In the genomic region with DNA sequence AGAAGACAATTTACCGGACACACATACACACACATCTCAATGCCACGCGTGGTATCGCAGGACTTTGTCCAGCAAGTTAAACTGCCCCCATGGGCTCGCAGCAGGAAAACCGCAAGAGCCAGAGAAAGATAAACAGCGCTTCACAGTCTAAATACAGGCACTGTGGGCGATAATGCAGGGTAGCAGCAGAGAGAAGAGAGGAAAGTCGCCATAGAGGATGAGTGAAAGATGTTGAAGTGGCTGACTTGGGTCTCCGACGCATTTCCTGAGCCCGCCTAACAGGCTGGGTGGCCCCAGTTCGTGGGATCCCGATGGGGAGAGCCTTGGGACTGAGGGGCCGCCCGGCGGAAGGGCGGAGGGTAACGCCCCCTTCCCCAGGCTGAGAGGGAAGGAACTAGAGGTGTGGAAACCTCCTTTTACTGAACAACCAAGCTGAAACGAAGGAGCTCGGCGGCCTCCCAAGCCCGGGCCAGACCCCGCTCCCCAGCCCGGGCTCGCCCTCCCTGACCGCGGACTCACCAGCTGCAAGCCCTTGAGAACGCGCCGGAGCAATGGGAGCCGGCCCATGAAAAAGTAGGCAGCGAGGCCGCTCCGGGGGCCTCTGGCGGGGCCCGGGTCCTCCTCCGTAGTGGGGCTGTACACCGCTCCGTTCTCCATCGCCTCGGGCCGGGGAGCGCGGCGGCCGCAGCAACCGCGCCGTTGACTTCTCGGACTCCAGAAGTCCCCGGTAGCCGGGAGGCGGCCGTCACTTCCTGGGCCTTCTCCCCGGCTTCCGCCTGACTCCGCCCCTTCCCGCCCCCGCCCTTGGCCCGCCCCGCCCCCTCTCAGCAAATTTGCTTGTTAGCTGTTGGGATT, we compare ENCODE assay signal across 1 cellular context.
TF ChIP-seq lines count a peak whose summit lies in the region.

A gene with protein sequence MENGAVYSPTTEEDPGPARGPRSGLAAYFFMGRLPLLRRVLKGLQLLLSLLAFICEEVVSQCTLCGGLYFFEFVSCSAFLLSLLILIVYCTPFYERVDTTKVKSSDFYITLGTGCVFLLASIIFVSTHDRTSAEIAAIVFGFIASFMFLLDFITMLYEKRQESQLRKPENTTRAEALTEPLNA (minus strand): TSS at position 764 of the 855 bp plus-strand sequence. CDS start 107 bp downstream, at position 657.

TF ChIP-seq in K562, 482 proteins besides CTCF, POLR2A, EP300 and RAD21 (continued from another document and continues in another):
- TF ChIP-seq, protein P1, sequence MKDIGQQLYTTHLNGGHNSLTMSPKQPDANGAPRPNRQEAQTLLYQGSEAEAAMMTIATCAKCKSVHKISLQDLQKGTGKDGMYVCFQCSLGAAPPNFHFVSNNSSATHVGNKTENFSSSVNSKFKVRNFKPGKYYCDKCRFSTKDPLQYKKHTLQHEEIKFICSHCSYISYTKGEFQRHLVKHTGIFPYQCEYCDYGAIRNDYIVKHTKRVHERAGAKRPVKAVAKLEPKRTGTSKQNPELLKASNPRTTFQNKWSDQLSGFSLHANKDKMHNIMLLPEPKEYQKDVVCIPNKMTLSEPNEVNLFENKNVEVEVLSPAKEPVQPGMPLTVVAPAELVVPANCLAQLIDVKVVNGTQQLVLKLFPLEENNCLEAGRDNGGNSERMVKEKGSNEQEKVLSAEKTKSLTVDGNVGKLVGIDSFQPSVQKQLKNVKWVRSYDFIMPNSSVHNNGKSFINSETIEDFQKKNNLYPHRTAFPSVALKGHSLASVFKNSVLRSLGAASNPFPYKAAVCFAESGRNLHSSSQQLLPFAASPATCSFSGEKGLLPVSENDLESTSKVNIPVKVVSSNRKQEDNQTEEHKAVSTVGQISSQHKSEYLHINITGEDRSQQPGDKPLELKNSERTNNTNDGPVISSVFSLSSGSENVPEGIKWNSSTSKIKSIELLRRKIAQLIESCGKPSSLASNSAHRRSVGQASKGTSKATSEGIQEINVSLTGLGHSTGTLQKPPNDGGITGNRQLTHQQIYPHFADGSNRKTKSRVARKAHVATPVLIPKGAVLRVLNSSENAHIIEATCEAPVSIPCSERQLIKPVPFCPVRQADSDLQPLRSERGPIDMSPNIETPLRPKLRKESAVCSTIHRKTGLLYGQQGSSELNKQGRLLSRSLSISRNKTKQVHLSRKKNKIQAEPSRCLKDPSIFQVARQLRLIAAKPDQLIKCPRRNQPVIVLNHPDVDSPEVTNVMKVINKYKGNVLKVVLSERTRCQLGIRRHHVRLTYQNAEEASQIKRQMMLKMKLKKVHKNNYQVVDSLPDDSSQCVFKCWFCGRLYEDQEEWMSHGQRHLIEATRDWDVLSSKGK (CRISPR knock-in tag; IDR thresholded peaks at IDR 0.05), result no peak
- TF ChIP-seq, protein P2, sequence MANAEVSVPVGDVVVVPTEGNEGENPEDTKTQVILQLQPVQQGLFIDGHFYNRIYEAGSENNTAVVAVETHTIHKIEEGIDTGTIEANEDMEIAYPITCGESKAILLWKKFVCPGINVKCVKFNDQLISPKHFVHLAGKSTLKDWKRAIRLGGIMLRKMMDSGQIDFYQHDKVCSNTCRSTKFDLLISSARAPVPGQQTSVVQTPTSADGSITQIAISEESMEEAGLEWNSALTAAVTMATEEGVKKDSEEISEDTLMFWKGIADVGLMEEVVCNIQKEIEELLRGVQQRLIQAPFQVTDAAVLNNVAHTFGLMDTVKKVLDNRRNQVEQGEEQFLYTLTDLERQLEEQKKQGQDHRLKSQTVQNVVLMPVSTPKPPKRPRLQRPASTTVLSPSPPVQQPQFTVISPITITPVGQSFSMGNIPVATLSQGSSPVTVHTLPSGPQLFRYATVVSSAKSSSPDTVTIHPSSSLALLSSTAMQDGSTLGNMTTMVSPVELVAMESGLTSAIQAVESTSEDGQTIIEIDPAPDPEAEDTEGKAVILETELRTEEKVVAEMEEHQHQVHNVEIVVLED (CRISPR knock-in tag; IDR thresholded peaks at IDR 0.05), result no peak
- TF ChIP-seq, protein P3, sequence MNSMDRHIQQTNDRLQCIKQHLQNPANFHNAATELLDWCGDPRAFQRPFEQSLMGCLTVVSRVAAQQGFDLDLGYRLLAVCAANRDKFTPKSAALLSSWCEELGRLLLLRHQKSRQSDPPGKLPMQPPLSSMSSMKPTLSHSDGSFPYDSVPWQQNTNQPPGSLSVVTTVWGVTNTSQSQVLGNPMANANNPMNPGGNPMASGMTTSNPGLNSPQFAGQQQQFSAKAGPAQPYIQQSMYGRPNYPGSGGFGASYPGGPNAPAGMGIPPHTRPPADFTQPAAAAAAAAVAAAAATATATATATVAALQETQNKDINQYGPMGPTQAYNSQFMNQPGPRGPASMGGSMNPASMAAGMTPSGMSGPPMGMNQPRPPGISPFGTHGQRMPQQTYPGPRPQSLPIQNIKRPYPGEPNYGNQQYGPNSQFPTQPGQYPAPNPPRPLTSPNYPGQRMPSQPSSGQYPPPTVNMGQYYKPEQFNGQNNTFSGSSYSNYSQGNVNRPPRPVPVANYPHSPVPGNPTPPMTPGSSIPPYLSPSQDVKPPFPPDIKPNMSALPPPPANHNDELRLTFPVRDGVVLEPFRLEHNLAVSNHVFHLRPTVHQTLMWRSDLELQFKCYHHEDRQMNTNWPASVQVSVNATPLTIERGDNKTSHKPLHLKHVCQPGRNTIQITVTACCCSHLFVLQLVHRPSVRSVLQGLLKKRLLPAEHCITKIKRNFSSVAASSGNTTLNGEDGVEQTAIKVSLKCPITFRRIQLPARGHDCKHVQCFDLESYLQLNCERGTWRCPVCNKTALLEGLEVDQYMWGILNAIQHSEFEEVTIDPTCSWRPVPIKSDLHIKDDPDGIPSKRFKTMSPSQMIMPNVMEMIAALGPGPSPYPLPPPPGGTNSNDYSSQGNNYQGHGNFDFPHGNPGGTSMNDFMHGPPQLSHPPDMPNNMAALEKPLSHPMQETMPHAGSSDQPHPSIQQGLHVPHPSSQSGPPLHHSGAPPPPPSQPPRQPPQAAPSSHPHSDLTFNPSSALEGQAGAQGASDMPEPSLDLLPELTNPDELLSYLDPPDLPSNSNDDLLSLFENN (IDR thresholded peaks at IDR 0.05; ENCODE audit: low read depth in 2 of 2, low read length in 2 of 2), result 0 out of 4 replicates have a peak, but pooled peaks of 1 of the 2 experiments have one; percentile 46
- TF ChIP-seq ZNF436 (CRISPR knock-in tag; IDR thresholded peaks at IDR 0.05) (no peak), ADNP (tag; IDR thresholded peaks at IDR 0.05) (no peak), MTA1 (IDR thresholded peaks at IDR 0.05; ENCODE audit: borderline replicate concordance) (no peak), ZNF431 (CRISPR knock-in tag; IDR thresholded peaks at IDR 0.05) (0 out of 2 replicates have a peak, but pooled peaks have one; percentile 38), ZNF586 (CRISPR knock-in tag; conservative IDR thresholded peaks at IDR 0.05) (no peak), ZC3H11A (IDR thresholded peaks at IDR 0.05; ENCODE audit: low read depth, low read length) (no peak), FOXP1 (CRISPR knock-in tag; IDR thresholded peaks at IDR 0.05) (no peak), SRSF9 (IDR thresholded peaks at IDR 0.05; ENCODE audit: borderline replicate concordance, low read depth, low read length) (no peak), XRCC4 (IDR thresholded peaks at IDR 0.05; ENCODE audit: extremely low read depth, insufficient read depth, insufficient read length) (no peak), TRIM24 (IDR thresholded peaks at IDR 0.05) (0 out of 4 replicates have a peak, but pooled peaks of 1 of the 2 experiments have one; percentile 30), KAT7 (CRISPR knock-in tag; IDR thresholded peaks at IDR 0.05; ENCODE audit: borderline replicate concordance) (no peak), ZNF133 (CRISPR knock-in tag; IDR thresholded peaks at IDR 0.05) (no peak), GABPB1 (CRISPR knock-in tag; IDR thresholded peaks at IDR 0.05) (peak; percentile 72; the same call in 1 of the 2 replicates), POLR2H (tag; IDR thresholded peaks at IDR 0.05; ENCODE audit: low read depth) (peak; percentile 40), NR4A1 (CRISPR knock-in tag; IDR thresholded peaks at IDR 0.05) (no peak), NR4A1 (tag; IDR thresholded peaks at IDR 0.05) (peak; percentile 48; the same call in 1 of the 2 replicates), BHLHE40 (IDR thresholded peaks at IDR 0.05; ENCODE audit: low read length) (no peak), POLR3G (IDR thresholded peaks at IDR 0.05; ENCODE audit: extremely low read depth, insufficient read length, insufficient replicate concordance) (no peak), SNRNP70 (optimal IDR thresholded peaks at IDR 0.05; ENCODE audit: low read depth, low read length) (no peak), HDAC8 (tag; IDR thresholded peaks at IDR 0.05) (no peak), ZEB2 (IDR thresholded peaks at IDR 0.05) (no peak), PCBP2 (IDR thresholded peaks at IDR 0.05; ENCODE audit: low read depth, low read length, poor library complexity, severe bottlenecking) (no peak)
- TF ChIP-seq, protein P4, sequence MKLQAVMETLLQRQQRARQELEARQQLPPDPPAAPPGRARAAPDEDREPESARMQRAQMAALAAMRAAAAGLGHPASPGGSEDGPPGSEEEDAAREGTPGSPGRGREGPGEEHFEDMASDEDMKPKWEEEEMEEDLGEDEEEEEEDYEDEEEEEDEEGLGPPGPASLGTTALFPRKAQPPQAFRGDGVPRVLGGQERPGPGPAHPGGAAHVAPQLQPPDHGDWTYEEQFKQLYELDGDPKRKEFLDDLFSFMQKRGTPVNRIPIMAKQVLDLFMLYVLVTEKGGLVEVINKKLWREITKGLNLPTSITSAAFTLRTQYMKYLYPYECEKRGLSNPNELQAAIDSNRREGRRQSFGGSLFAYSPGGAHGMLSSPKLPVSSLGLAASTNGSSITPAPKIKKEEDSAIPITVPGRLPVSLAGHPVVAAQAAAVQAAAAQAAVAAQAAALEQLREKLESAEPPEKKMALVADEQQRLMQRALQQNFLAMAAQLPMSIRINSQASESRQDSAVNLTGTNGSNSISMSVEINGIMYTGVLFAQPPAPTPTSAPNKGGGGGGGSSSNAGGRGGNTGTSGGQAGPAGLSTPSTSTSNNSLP (IDR thresholded peaks at IDR 0.05; ENCODE audit: borderline replicate concordance, low read depth, low read length), result no peak
- TF ChIP-seq, protein P5, sequence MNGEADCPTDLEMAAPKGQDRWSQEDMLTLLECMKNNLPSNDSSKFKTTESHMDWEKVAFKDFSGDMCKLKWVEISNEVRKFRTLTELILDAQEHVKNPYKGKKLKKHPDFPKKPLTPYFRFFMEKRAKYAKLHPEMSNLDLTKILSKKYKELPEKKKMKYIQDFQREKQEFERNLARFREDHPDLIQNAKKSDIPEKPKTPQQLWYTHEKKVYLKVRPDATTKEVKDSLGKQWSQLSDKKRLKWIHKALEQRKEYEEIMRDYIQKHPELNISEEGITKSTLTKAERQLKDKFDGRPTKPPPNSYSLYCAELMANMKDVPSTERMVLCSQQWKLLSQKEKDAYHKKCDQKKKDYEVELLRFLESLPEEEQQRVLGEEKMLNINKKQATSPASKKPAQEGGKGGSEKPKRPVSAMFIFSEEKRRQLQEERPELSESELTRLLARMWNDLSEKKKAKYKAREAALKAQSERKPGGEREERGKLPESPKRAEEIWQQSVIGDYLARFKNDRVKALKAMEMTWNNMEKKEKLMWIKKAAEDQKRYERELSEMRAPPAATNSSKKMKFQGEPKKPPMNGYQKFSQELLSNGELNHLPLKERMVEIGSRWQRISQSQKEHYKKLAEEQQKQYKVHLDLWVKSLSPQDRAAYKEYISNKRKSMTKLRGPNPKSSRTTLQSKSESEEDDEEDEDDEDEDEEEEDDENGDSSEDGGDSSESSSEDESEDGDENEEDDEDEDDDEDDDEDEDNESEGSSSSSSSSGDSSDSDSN (IDR thresholded peaks at IDR 0.05; ENCODE audit: borderline replicate concordance in 1 of 2, low read depth in 2 of 2, low read length in 2 of 2), result peak; percentile 76 to 78; a peak in 2 of 4 replicates
- TF ChIP-seq, protein P6, sequence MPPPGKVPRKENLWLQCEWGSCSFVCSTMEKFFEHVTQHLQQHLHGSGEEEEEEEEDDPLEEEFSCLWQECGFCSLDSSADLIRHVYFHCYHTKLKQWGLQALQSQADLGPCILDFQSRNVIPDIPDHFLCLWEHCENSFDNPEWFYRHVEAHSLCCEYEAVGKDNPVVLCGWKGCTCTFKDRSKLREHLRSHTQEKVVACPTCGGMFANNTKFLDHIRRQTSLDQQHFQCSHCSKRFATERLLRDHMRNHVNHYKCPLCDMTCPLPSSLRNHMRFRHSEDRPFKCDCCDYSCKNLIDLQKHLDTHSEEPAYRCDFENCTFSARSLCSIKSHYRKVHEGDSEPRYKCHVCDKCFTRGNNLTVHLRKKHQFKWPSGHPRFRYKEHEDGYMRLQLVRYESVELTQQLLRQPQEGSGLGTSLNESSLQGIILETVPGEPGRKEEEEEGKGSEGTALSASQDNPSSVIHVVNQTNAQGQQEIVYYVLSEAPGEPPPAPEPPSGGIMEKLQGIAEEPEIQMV (tag; conservative IDR thresholded peaks at IDR 0.05; ENCODE audit: low read depth), result no peak
- TF ChIP-seq, protein P7, sequence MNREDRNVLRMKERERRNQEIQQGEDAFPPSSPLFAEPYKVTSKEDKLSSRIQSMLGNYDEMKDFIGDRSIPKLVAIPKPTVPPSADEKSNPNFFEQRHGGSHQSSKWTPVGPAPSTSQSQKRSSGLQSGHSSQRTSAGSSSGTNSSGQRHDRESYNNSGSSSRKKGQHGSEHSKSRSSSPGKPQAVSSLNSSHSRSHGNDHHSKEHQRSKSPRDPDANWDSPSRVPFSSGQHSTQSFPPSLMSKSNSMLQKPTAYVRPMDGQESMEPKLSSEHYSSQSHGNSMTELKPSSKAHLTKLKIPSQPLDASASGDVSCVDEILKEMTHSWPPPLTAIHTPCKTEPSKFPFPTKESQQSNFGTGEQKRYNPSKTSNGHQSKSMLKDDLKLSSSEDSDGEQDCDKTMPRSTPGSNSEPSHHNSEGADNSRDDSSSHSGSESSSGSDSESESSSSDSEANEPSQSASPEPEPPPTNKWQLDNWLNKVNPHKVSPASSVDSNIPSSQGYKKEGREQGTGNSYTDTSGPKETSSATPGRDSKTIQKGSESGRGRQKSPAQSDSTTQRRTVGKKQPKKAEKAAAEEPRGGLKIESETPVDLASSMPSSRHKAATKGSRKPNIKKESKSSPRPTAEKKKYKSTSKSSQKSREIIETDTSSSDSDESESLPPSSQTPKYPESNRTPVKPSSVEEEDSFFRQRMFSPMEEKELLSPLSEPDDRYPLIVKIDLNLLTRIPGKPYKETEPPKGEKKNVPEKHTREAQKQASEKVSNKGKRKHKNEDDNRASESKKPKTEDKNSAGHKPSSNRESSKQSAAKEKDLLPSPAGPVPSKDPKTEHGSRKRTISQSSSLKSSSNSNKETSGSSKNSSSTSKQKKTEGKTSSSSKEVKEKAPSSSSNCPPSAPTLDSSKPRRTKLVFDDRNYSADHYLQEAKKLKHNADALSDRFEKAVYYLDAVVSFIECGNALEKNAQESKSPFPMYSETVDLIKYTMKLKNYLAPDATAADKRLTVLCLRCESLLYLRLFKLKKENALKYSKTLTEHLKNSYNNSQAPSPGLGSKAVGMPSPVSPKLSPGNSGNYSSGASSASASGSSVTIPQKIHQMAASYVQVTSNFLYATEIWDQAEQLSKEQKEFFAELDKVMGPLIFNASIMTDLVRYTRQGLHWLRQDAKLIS (CRISPR knock-in tag; IDR thresholded peaks at IDR 0.05), result no peak
- TF ChIP-seq, protein P8, sequence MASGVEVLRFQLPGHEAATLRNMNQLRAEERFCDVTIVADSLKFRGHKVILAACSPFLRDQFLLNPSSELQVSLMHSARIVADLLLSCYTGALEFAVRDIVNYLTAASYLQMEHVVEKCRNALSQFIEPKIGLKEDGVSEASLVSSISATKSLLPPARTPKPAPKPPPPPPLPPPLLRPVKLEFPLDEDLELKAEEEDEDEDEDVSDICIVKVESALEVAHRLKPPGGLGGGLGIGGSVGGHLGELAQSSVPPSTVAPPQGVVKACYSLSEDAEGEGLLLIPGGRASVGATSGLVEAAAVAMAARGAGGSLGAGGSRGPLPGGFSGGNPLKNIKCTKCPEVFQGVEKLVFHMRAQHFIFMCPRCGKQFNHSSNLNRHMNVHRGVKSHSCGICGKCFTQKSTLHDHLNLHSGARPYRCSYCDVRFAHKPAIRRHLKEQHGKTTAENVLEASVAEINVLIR (CRISPR knock-in tag; IDR thresholded peaks at IDR 0.05), result no peak
